Comparison of ENCODE assay signal across 9 cellular contexts in genomic region chr5:59562756-59563389, GRCh38.
DNase-seq lines count a peak whose midpoint lies in the region; TF ChIP-seq lines count a peak whose summit lies in the region.
"Had no signal": no experiment of that assay in that cellular context is flagged by ENCODE, and none has a peak within 500 bp of the region (broad histone marks: within the 10 kb centered on the region; RNA-seq: fewer than 3 reads in every experiment).

No MANE protein-coding gene starts in this region.

- no peaks in the 10 kb centered on the region for H4K20me1 ChIP-seq in GM23248 (ENCODE audit: insufficient read depth)

- intact Hi-C loops in MCF 10A (cut with micrococcal nuclease): no loop called here
- intact Hi-C loops in testis (cut with DNase I; ENCODE audit: low total_unique reads): no loop called here

- H3K9me3 ChIP-seq in GM23248 (ENCODE audit: low read depth) (no peaks in the 10 kb centered on the region), testis (no peaks in the 10 kb centered on the region)

- POLR2A ChIA-PET in MCF 10A (lab: Yijun Ruan, JAX): interaction anchor here (0.6 to 2.4 kb wide), 5 partner anchors 12 to 98 kb away, joined by 3 to 16 read pairs (median 4); no protein-coding TSS in a partner anchor

- no peak overlapping the region for H3K4me2 ChIP-seq in GM23248 (ENCODE audit: unreplicated experiment)

- H3K27ac Mint-ChIP-seq in MCF 10A (ENCODE audit: low read depth, unreplicated experiment) (peak overlapping the region; percentile 32), nephron (peak overlapping the region; percentile 40 to 75 (median 70))
- H3K27ac Mint-ChIP-seq: activated naive CD4-positive, alpha-beta T cell treated with anti-CD3 and anti-CD28 coated beads, Interleukin-2, amount 50 U/mL, for 72 hours had no signal

- H2AFZ ChIP-seq in GM23248: no peak overlapping the region

- H3K79me2 ChIP-seq in GM23248 (ENCODE audit: insufficient read depth): no peaks in the 10 kb centered on the region

- 43 to 48% methylated on average over 3 of the region's 3 CpGs for WGBS in GM23248 (ENCODE audit: low coverage in 1 of 2, low lambda C conversion rate in 2 of 2, missing lambda C conversion rate in 2 of 2), 2 experiments
- 33 to 34% methylated on average over 3 of the region's 3 CpGs for WGBS in testis, 2 donors

- H3K27ac ChIP-seq in GM23248 (no peak overlapping the region), testis (no peak overlapping the region)

- H3K27me3 ChIP-seq in GM23248 (replicated peaks; ENCODE audit: insufficient read depth) (no peaks in the 10 kb centered on the region), testis (no peaks in the 10 kb centered on the region)

- CTCF ChIA-PET in MCF 10A (lab: Yijun Ruan, JAX): interaction anchor here (0.6 kb wide), 2 partner anchors 181 to 262 kb away, joined by 3 to 4 read pairs; no protein-coding TSS in a partner anchor

- no peaks in the 10 kb centered on the region for H3K36me3 ChIP-seq in GM23248 (ENCODE audit: low read depth)
- H3K36me3 ChIP-seq in testis (ENCODE audit: low read depth, missing control alignments): no peaks in the 10 kb centered on the region

- H3K4me3 Mint-ChIP-seq in MCF 10A (ENCODE audit: unreplicated experiment) (no peak overlapping the region), nephron (no peak overlapping the region)

- H3K4me1 ChIP-seq in GM23248 (ENCODE audit: insufficient read depth) (no peaks in the 10 kb centered on the region), testis (no peaks in the 10 kb centered on the region)

- no peaks in the 10 kb centered on the region for H3K9me2 ChIP-seq in GM23248 (ENCODE audit: insufficient read depth)

- in situ Hi-C loops in GM23248 (cut with MboI): no loop called here

- no peaks in the 10 kb centered on the region for H3K27me3 Mint-ChIP-seq in MCF 10A (ENCODE audit: insufficient read depth, unreplicated experiment)
- no peaks in the 10 kb centered on the region for H3K27me3 Mint-ChIP-seq in nephron (ENCODE audit: low read depth)

- H3F3A ChIP-seq in GM23248 (ENCODE audit: insufficient read depth): no peaks in the 10 kb centered on the region

- peak; percentile 1 for DNase-seq in activated CD4-positive, alpha-beta T cell treated with anti-CD3 and anti-CD28 coated beads, Interleukin-2, amount 50 U/mL, for 1 hour
- no peak for DNase-seq in activated CD4-positive, alpha-beta T cell treated with anti-CD3 and anti-CD28 coated beads for 1 hour
- DNase-seq in GM23248 (peak; percentile 22), HuH-7 (ENCODE audit: low spot score) (peak; percentile 44), MCF 10A (ENCODE audit: unreplicated experiment) (peak; percentile 54), testis (no peak), retina (no peak)

- no peak overlapping the region for H3K9ac ChIP-seq in GM23248

- no peak for TF ChIP-seq CTCF in MCF 10A (IDR thresholded peaks at IDR 0.05; ENCODE audit: unreplicated experiment)
- TF ChIP-seq CTCF in nephron (IDR thresholded peaks at IDR 0.05; ENCODE audit: unreplicated experiment in 3 of 3): no peak
- TF ChIP-seq CTCF in testis (IDR thresholded peaks at IDR 0.05): no peak

- no peak for TF ChIP-seq POLR2A in testis (IDR thresholded peaks at IDR 0.05)

- BruUV-seq in MCF 10A (replicated peaks; lab: Mats Ljungman, UMichigan): no TSS peak

- no peak overlapping the region for H3K4me3 ChIP-seq in GM23248
- no peak overlapping the region for H3K4me3 ChIP-seq in testis

- peaks cover 32% of the 10 kb centered on the region for H3K4me1 Mint-ChIP-seq in MCF 10A (ENCODE audit: insufficient read depth, unreplicated experiment)
- peaks cover 31% of the 10 kb centered on the region for H3K4me1 Mint-ChIP-seq in nephron

- H3K9me3 Mint-ChIP-seq in MCF 10A (ENCODE audit: unreplicated experiment) (no peaks in the 10 kb centered on the region), nephron (no peaks in the 10 kb centered on the region)
- H3K9me3 Mint-ChIP-seq: activated naive CD4-positive, alpha-beta T cell treated with anti-CD3 and anti-CD28 coated beads, Interleukin-2, amount 50 U/mL, for 72 hours had no signal

- H3K36me3 Mint-ChIP-seq in MCF 10A (ENCODE audit: insufficient read depth, unreplicated experiment) (peaks cover 6% of the 10 kb centered on the region), nephron (ENCODE audit: low read depth) (no peaks in the 10 kb centered on the region)
- H3K36me3 Mint-ChIP-seq: activated naive CD4-positive, alpha-beta T cell treated with anti-CD3 and anti-CD28 coated beads, Interleukin-2, amount 50 U/mL, for 72 hours had no signal

Comparison
In these comparisons a context has a peak if more than half of its experiments do, and no peak if none do; other contexts are left out.
1. DNase-seq: peak in activated CD4-positive, alpha-beta T cell treated with anti-CD3 and anti-CD28 coated beads, Interleukin-2, amount 50 U/mL, for 1 hour (single experiment), GM23248 (single experiment), HuH-7 (single experiment) and MCF 10A (single experiment); none in activated CD4-positive, alpha-beta T cell treated with anti-CD3 and anti-CD28 coated beads for 1 hour (single experiment), testis (single experiment) and retina (single experiment).